ENCODE assay signal across 20 cellular contexts in genomic region chr2:188443207-188443606, GRCh38.
DNase-seq lines count a peak whose midpoint lies in the region; ATAC-seq and TF ChIP-seq lines count a peak whose summit lies in the region.
"Had no signal": no experiment of that assay in that cellular context is flagged by ENCODE, and none has a peak within 500 bp of the region (broad histone marks: within the 10 kb centered on the region; RNA-seq: fewer than 3 reads in every experiment).

No MANE protein-coding gene starts in this region.

- H3K36me3 Mint-ChIP-seq in type B pancreatic cell, result no peaks in the 10 kb centered on the region
- H3K36me3 Mint-ChIP-seq: CD4-positive, alpha-beta memory T cell; T-cell had no signal

- peak overlapping the region; percentile 48 for H3K4me3 Mint-ChIP-seq in type B pancreatic cell
- H3K4me3 Mint-ChIP-seq: CD4-positive, alpha-beta memory T cell; T-cell had no signal

- DNase-seq in HEK293T (ENCODE audit: extremely low spot score) (no peak), NCI-H69 (lab: John Stamatoyannopoulos, UW) (peak; percentile 91), glomerular visceral epithelial cell (ENCODE audit: extremely low spot score) (peak; percentile 12), type B pancreatic cell (ENCODE audit: extremely low spot score, unreplicated experiment) (no peak), ecto neural progenitor cell (ENCODE audit: low spot score) (no peak), GM20000 (ENCODE audit: low spot score) (no peak)
- DNase-seq: ACHN; CD4-positive, alpha-beta memory T cell; DMS153; EL; IMR-90; MV-4-11; NCI-H1105 treated with DMSO at 0.1 percent for 48 hours; NCI-H2029 treated with DMSO at 0.1 percent for 48 hours; NCI-H510A; NCI-H82; Peyer's patch; T-cell had no signal

- CTCF ChIA-PET in HEK293T (lab: Yijun Ruan, JAX), result interaction anchor here (0.6 kb wide), 1 partner anchor 45 kb away, joined by 5 read pairs; no protein-coding TSS in a partner anchor

- TF ChIP-seq CTCF in type B pancreatic cell (conservative IDR thresholded peaks at IDR 0.05) (no peak), GM20000 (IDR thresholded peaks at IDR 0.05; ENCODE audit: extremely low read depth, missing control alignments) (no peak)

- no peak for ATAC-seq in HG02610 (IDR thresholded peaks at IDR 0.05; ENCODE audit: unreplicated experiment)
- ATAC-seq: SK-N-SH treated with all-trans-retinoic acid at 6 μM for 48 hours, T-cell had no signal

- H3K9me3 Mint-ChIP-seq in type B pancreatic cell, result no peaks in the 10 kb centered on the region
- H3K9me3 Mint-ChIP-seq: CD4-positive, alpha-beta memory T cell; T-cell had no signal

- H3K27ac Mint-ChIP-seq in type B pancreatic cell, result no peak overlapping the region
- H3K27ac Mint-ChIP-seq: CD4-positive, alpha-beta memory T cell; T-cell had no signal

- H3K27me3 Mint-ChIP-seq in type B pancreatic cell, result no peaks in the 10 kb centered on the region
- H3K27me3 Mint-ChIP-seq: CD4-positive, alpha-beta memory T cell; T-cell had no signal

- H3K4me1 Mint-ChIP-seq in type B pancreatic cell (ENCODE audit: unreplicated experiment), result peaks cover 13% of the 10 kb centered on the region
- H3K4me1 Mint-ChIP-seq: CD4-positive, alpha-beta memory T cell; T-cell had no signal

- POLR2A ChIA-PET in HEK293T (lab: Yijun Ruan, JAX), result no interaction called here

TF ChIP-seq in HEK293T, 16 proteins besides CTCF, POLR2A, EP300 and RAD21:
- TF ChIP-seq FOXA1 (IDR thresholded peaks at IDR 0.05) (no peak), CTBP1 (IDR thresholded peaks at IDR 0.05; ENCODE audit: borderline replicate concordance) (peak; percentile 43; the same call in 1 of the 2 replicates), ARNT (IDR thresholded peaks at IDR 0.05) (no peak), ZNF384 (IDR thresholded peaks at IDR 0.05) (peak; percentile 77; the same call in 1 of the 2 replicates), FOXK2 (IDR thresholded peaks at IDR 0.05) (no peak), L3MBTL2 (conservative IDR thresholded peaks at IDR 0.05) (no peak)
- TF ChIP-seq, protein P1, sequence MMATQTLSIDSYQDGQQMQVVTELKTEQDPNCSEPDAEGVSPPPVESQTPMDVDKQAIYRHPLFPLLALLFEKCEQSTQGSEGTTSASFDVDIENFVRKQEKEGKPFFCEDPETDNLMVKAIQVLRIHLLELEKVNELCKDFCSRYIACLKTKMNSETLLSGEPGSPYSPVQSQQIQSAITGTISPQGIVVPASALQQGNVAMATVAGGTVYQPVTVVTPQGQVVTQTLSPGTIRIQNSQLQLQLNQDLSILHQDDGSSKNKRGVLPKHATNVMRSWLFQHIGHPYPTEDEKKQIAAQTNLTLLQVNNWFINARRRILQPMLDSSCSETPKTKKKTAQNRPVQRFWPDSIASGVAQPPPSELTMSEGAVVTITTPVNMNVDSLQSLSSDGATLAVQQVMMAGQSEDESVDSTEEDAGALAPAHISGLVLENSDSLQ (IDR thresholded peaks at IDR 0.05), result peak; percentile 80

Comparison
In these comparisons a context has a peak if more than half of its experiments do, and no peak if none do; other contexts are left out.
1. DNase-seq: peak in NCI-H69 (single experiment) and glomerular visceral epithelial cell (single experiment); none in HEK293T (single experiment), type B pancreatic cell (single experiment), ecto neural progenitor cell (single experiment) and GM20000 (single experiment).